8 cellular contexts compared by ENCODE assay signal in the genomic region with DNA sequence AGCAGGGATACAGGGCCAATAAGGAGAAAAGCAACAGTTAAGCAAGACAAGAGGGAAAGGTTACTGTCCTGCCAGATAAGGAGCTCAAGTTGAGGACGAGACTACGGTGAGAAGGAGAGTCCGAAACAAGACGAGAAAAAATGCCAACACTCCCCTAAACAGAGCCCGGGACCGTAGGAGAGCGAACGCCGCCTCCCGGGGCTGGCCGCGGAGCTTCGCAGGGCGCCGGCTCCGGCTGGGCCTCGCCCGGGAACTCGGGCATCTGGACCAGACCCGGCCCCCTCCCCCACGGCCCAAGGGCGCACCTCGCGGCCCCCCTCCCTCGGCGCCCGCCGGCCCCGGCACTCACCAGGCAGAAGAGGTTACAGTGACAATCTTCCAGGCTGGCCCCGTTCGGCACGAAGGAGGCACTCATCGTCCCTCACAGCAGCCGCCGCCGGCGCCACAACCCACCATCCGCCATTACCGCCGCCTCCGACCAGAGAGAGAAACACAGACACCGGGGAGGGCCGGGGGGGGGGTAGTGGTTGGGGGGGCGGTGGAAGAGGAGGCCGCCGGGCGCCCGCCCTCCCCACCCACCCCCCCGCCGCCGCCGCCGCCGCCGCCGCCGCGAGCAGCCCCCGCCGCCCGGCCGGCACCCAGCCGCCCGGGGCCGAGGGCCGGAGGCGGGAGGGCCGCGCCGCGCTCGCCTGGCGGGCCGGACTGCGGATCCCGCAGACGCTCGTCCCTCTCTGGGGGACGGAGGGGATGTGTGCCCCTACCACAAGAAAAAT.
DNase-seq lines count a peak whose midpoint lies in the region; ATAC-seq lines count a peak whose summit lies in the region.

Gene MED13, minus strand, starts transcription at position 488 of the 773 bp plus-strand sequence. Its CDS starts 73 bp downstream, at position 415.

- DNase-seq in Ammon's horn (ENCODE audit: low spot score) (peak; percentile 46), LoVo (ENCODE audit: low spot score) (peak; percentile 37), caudate nucleus (lab: John Stamatoyannopoulos, UW) (peak in 51 of 61 donors; percentile 5 to 84 (median 39)), islet precursor cell (peak; percentile 82)
- DNase-seq in stimulated activated CD4-positive, alpha-beta T cell treated with anti-CD3 and anti-CD28 coated beads, Interleukin-12 subunit alpha, Interleukin-12 subunit beta, amount 100 ng/mL, for 24 hours (ENCODE audit: low read depth in 2 of 2): peak; percentile 5 to 35

- H3K27ac ChIP-seq in caudate nucleus (ENCODE audit: low read depth, low read length): peak within 1 kb of the TSS; percentile 97

- ATAC-seq in GM19324 (IDR thresholded peaks at IDR 0.05; ENCODE audit: low FRiP score, unreplicated experiment) (peak; percentile 26), HG03095 (IDR thresholded peaks at IDR 0.05; ENCODE audit: unreplicated experiment) (no peak)
- ATAC-seq in activated CD4-positive, CD25-positive, alpha-beta regulatory T cell treated with anti-CD3 and anti-CD28 coated beads, Interleukin-2, amount 50 U/mL, for 24 hours: peak; percentile 12

Comparison
In these comparisons a context has a peak if more than half of its experiments do, and no peak if none do; other contexts are left out.
1. DNase-seq: peak in every context shown above with its lines; median percentile 82 in islet precursor cell; 46 in Ammon's horn; 39 in caudate nucleus; 37 in LoVo; 20 in stimulated activated CD4-positive, alpha-beta T cell treated with anti-CD3 and anti-CD28 coated beads, Interleukin-12 subunit alpha, Interleukin-12 subunit beta, amount 100 ng/mL, for 24 hours.